Comparison of ENCODE assay signal across 20 cellular contexts in the genomic region with DNA sequence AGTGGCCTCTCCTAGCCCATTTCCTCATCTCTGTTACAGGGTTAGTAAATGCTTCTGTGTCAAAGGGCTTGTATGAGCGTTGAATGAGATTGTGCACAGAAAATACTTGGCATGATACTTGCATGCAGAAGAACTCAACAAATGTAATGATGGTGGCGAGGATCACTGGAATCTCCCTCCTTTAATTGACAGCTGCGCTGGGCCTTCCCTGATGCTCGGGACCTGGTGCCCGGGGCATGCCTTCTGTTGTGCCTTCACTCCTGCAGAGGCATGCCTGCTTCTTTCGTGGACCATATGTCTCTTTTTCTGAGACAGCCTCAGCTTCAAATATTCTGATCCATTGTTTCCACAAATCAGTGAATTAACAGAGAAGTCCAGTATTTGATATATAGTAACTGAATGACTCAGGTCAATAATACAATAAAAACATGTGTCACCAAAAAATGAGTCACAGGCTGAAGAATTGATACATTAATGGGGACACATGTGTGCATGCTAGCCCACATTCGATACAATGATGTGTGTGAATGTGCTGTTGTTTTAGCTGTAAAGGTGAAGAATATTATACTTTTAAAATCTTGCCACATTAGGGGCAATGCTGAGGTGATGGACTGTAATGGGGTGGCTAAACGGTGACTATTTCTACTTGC.
A peak's percentile ranks its signal among the peaks of the same experiment; 100 is the strongest.
DNase-seq lines count a peak whose midpoint lies in the region; ATAC-seq and TF ChIP-seq lines count a peak whose summit lies in the region.
"Had no signal": no experiment of that assay in that cellular context is flagged by ENCODE, and none has a peak within 500 bp of the region (broad histone marks: within the 10 kb centered on the region; RNA-seq: fewer than 3 reads in every experiment).

No MANE protein-coding gene starts in this region.

- DNase-seq in GM23248 (peak; percentile 47), NCI-H446 treated with DMSO at 0.1 percent for 48 hours (lab: John Stamatoyannopoulos, UW) (peak; percentile 70), colonic mucosa (no peak), omental fat pad (ENCODE audit: low spot score) (no peak), T-helper 17 cell (no peak), stomach (no peak)
- no peak for DNase-seq in effector CD4-positive, alpha-beta T cell
- DNase-seq: activated CD4-positive, alpha-beta T cell treated with anti-CD3 and anti-CD28 coated beads for 36 hours; activated naive CD8-positive, alpha-beta T cell treated with anti-CD3 and anti-CD28 coated beads, Interleukin-2, amount 10 ng/mL, durations not matched to agents 7 days and 5 days; erythroblast; GOT3; Kasumi-1; left colon; NCI-H1105; stimulated activated naive CD8-positive, alpha-beta T cell treated with anti-CD3 and anti-CD28 coated beads, Interleukin-15, Interleukin-2, amounts not matched to agents 100 U/mL and 50 U/mL, for 24 hours had no signal

- in situ Hi-C loops in GM23248 (cut with MboI) = no loop called here

- no peak for TF ChIP-seq CTCF in colonic mucosa (IDR thresholded peaks at IDR 0.05)
- TF ChIP-seq CTCF in omental fat pad (IDR thresholded peaks at IDR 0.05) = no peak
- TF ChIP-seq CTCF in stomach (IDR thresholded peaks at IDR 0.05) = no peak

- H3K4me3 ChIP-seq in GM23248 (no peak overlapping the region), colonic mucosa (no peak overlapping the region), stomach (no peak overlapping the region)
- H3K4me3 ChIP-seq: breast epithelium, tibial nerve had no signal

- H3K36me3 ChIP-seq in GM23248 (ENCODE audit: low read depth) (no peaks in the 10 kb centered on the region), colonic mucosa (no peaks in the 10 kb centered on the region), stomach (no peaks in the 10 kb centered on the region)
- H3K36me3 ChIP-seq: breast epithelium, tibial nerve had no signal

- no peaks in the 10 kb centered on the region for H3K27me3 ChIP-seq in GM23248 (replicated peaks; ENCODE audit: insufficient read depth)
- no peaks in the 10 kb centered on the region for H3K27me3 ChIP-seq in colonic mucosa
- no peaks in the 10 kb centered on the region for H3K27me3 ChIP-seq in stomach
- H3K27me3 ChIP-seq: breast epithelium, tibial nerve had no signal

- H3K36me3 Mint-ChIP-seq in T-helper 17 cell (ENCODE audit: low read depth) = no peaks in the 10 kb centered on the region
- H3K36me3 Mint-ChIP-seq: activated naive CD8-positive, alpha-beta T cell treated with anti-CD3 and anti-CD28 coated beads, Interleukin-2, amount 10 ng/mL, durations not matched to agents 7 days and 5 days; natural killer cell treated with Interleukin-12 subunit alpha and Interleukin-12 subunit beta and Interleukin-15 and Interleukin-18, amount 100 ng/mL, for 72 hours had no signal

- H3K4me1 Mint-ChIP-seq in T-helper 17 cell = peaks cover 3% of the 10 kb centered on the region
- H3K4me1 Mint-ChIP-seq: activated CD4-positive, alpha-beta T cell treated with anti-CD3 and anti-CD28 coated beads for 36 hours; activated naive CD8-positive, alpha-beta T cell treated with anti-CD3 and anti-CD28 coated beads, Interleukin-2, amount 10 ng/mL, durations not matched to agents 7 days and 5 days had no signal

- H3F3A ChIP-seq in GM23248 (ENCODE audit: insufficient read depth) = peaks cover 7% of the 10 kb centered on the region

- intact Hi-C loops in colonic mucosa (cut with DNase I) = no loop called here
- intact Hi-C loops in stomach (cut with DNase I; ENCODE audit: low total_unique reads) = no loop called here

- peak; percentile 14 for ATAC-seq in omental fat pad (ENCODE audit: low FRiP score)
- no peak for ATAC-seq in T-helper 17 cell
- ATAC-seq in HG03565 (IDR thresholded peaks at IDR 0.05; ENCODE audit: unreplicated experiment) = no peak
- ATAC-seq: activated CD4-positive, alpha-beta T cell treated with anti-CD3 and anti-CD28 coated beads for 36 hours; left colon; natural killer cell treated with Interleukin-12 subunit alpha and Interleukin-12 subunit beta and Interleukin-15 and Interleukin-18, amount 100 ng/mL, for 72 hours; Right ventricle myocardium inferior; stimulated activated naive CD8-positive, alpha-beta T cell treated with anti-CD3 and anti-CD28 coated beads, Interleukin-15, Interleukin-2, amounts not matched to agents 100 U/mL and 50 U/mL, for 24 hours had no signal

- H3K9ac ChIP-seq in GM23248 = no peak overlapping the region
- H3K9ac ChIP-seq in colonic mucosa (ENCODE audit: low read depth in 2 of 2, low read length in 2 of 2) = no peak overlapping the region

- H3K27me3 Mint-ChIP-seq in T-helper 17 cell = no peaks in the 10 kb centered on the region
- H3K27me3 Mint-ChIP-seq: activated CD4-positive, alpha-beta T cell treated with anti-CD3 and anti-CD28 coated beads for 36 hours; activated naive CD8-positive, alpha-beta T cell treated with anti-CD3 and anti-CD28 coated beads, Interleukin-2, amount 10 ng/mL, durations not matched to agents 7 days and 5 days; natural killer cell treated with Interleukin-12 subunit alpha and Interleukin-12 subunit beta and Interleukin-15 and Interleukin-18, amount 100 ng/mL, for 72 hours had no signal

- H3K9me3 ChIP-seq in GM23248 (ENCODE audit: low read depth) (no peaks in the 10 kb centered on the region), colonic mucosa (no peaks in the 10 kb centered on the region), T-helper 17 cell (ENCODE audit: control insufficient read depth, low read length, poor library complexity, severe bottlenecking) (no peaks in the 10 kb centered on the region), stomach (no peaks in the 10 kb centered on the region)
- H3K9me3 ChIP-seq: breast epithelium, tibial nerve had no signal

- no peak overlapping the region for H3K4me3 Mint-ChIP-seq in T-helper 17 cell
- H3K4me3 Mint-ChIP-seq: activated CD4-positive, alpha-beta T cell treated with anti-CD3 and anti-CD28 coated beads for 36 hours; activated naive CD8-positive, alpha-beta T cell treated with anti-CD3 and anti-CD28 coated beads, Interleukin-2, amount 10 ng/mL, durations not matched to agents 7 days and 5 days; natural killer cell treated with Interleukin-12 subunit alpha and Interleukin-12 subunit beta and Interleukin-15 and Interleukin-18, amount 100 ng/mL, for 72 hours had no signal

- WGBS in GM23248 (ENCODE audit: low coverage in 1 of 2, low lambda C conversion rate in 2 of 2, missing lambda C conversion rate in 2 of 2), 2 experiments = 91 to 93% methylated on average over 8 of the region's 8 CpGs
- WGBS in stomach, 5 donors = 83 to 95% (median 89%) methylated on average over 8 of the region's 8 CpGs

- TF ChIP-seq POLR2A in stomach (IDR thresholded peaks at IDR 0.05) = no peak

- H4K20me1 ChIP-seq in GM23248 (ENCODE audit: insufficient read depth) = no peaks in the 10 kb centered on the region

- H2AFZ ChIP-seq in GM23248 = no peak overlapping the region

- no peak overlapping the region for H3K4me2 ChIP-seq in GM23248 (ENCODE audit: unreplicated experiment)

- TF ChIP-seq EP300 in stomach (IDR thresholded peaks at IDR 0.05) = no peak

- H3K27ac Mint-ChIP-seq in T-helper 17 cell = no peak overlapping the region
- H3K27ac Mint-ChIP-seq: activated CD4-positive, alpha-beta T cell treated with anti-CD3 and anti-CD28 coated beads for 36 hours; activated naive CD8-positive, alpha-beta T cell treated with anti-CD3 and anti-CD28 coated beads, Interleukin-2, amount 10 ng/mL, durations not matched to agents 7 days and 5 days had no signal

- no peaks in the 10 kb centered on the region for H3K9me2 ChIP-seq in GM23248 (ENCODE audit: insufficient read depth)

- H3K4me1 ChIP-seq in GM23248 (ENCODE audit: insufficient read depth) = peaks cover 33% of the 10 kb centered on the region
- H3K4me1 ChIP-seq in colonic mucosa = no peaks in the 10 kb centered on the region
- peaks cover 7 to 56% (median 19%) of the 10 kb centered on the region in 4 donors for H3K4me1 ChIP-seq in stomach
- H3K4me1 ChIP-seq: tibial nerve had no signal

- H3K79me2 ChIP-seq in GM23248 (ENCODE audit: insufficient read depth) = no peaks in the 10 kb centered on the region

- H3K27ac ChIP-seq in GM23248 = no peak overlapping the region
- H3K27ac ChIP-seq in colonic mucosa = peak overlapping the region; percentile 18
- H3K27ac ChIP-seq in stomach = peak overlapping the region in 2 of 5 donors; percentile 11 to 48
- H3K27ac ChIP-seq: breast epithelium, tibial nerve had no signal

Comparison
In these comparisons a context has a peak if more than half of its experiments do, and no peak if none do; other contexts are left out.
1. DNase-seq: peak in GM23248 (single experiment) and NCI-H446 treated with DMSO at 0.1 percent for 48 hours (single experiment); none in colonic mucosa (single experiment), omental fat pad (single experiment), T-helper 17 cell (0 of 3), stomach (single experiment) and effector CD4-positive, alpha-beta T cell (single experiment).